ENCODE assay signal across 29 cellular contexts in genomic region chr6:508614-509013, GRCh38.
DNase-seq lines count a peak whose midpoint lies in the region; ATAC-seq lines count a peak whose summit lies in the region.
"Had no signal": no experiment of that assay in that cellular context is flagged by ENCODE, and none has a peak within 500 bp of the region (broad histone marks: within the 10 kb centered on the region; RNA-seq: fewer than 3 reads in every experiment).

No MANE protein-coding gene starts in this region.

- H3K27me3 Mint-ChIP-seq in activated T-cell treated with anti-CD3 and anti-CD28 coated beads, Interleukin-2, amount 50 U/mL, for 72 hours (ENCODE audit: low read depth), result no peaks in the 10 kb centered on the region
- H3K27me3 Mint-ChIP-seq in activated T-cell treated with anti-CD3 and anti-CD28 coated beads, Interleukin-2, amount 50 U/mL, for 4 hours (ENCODE audit: low read depth), result no peaks in the 10 kb centered on the region
- no peaks in the 10 kb centered on the region for H3K27me3 Mint-ChIP-seq in CD4-positive, alpha-beta memory T cell
- no peaks in the 10 kb centered on the region for H3K27me3 Mint-ChIP-seq in T-cell
- H3K27me3 Mint-ChIP-seq in activated naive CD8-positive, alpha-beta T cell treated with anti-CD3 and anti-CD28 coated beads, Interleukin-2, amount 50 U/mL, for 24 hours, result no peaks in the 10 kb centered on the region
- H3K27me3 Mint-ChIP-seq: IgD-negative memory B cell had no signal

- no peak for DNase-seq in activated T-cell treated with anti-CD3 and anti-CD28 coated beads, Interleukin-2, amount 50 U/mL, for 72 hours
- no peak for DNase-seq in activated T-cell treated with anti-CD3 and anti-CD28 coated beads, Interleukin-2, amount 50 U/mL, for 4 hours
- DNase-seq in CD4-positive, alpha-beta memory T cell, result no peak
- no peak for DNase-seq in T-cell
- DNase-seq in activated naive CD8-positive, alpha-beta T cell treated with anti-CD3 and anti-CD28 coated beads, Interleukin-2, amount 50 U/mL, for 24 hours, result no peak
- DNase-seq in dedifferentiated amniotic fluid mesenchymal stem cell (ENCODE audit: extremely low spot score), result no peak
- DNase-seq: activated CD4-positive, alpha-beta T cell treated with anti-CD3 and anti-CD28 coated beads, Interleukin-2, amount 50 U/mL, for 1 hour; activated CD8-positive, alpha-beta memory T cell treated with anti-CD3 and anti-CD28 coated beads, Interleukin-2, amount 50 U/mL, for 4 hours; activated effector memory CD4-positive, alpha-beta T cell treated with anti-CD3 and anti-CD28 coated beads, Interleukin-2, amount 50 U/mL, for 16 hours; anterior cingulate cortex; Caco-2; DMS53; GOT3; HFFc6; hippocampal formation; left cardiac atrium; mucosa of descending colon; NCI-H1105 treated with DMSO at 0.1 percent for 48 hours; NCI-H187 treated with DMSO at 0.1 percent for 48 hours; NCI-H524 treated with DMSO at 0.1 percent for 48 hours; nephron progenitor cell; SK-N-SH; stimulated activated CD4-positive, alpha-beta T cell treated with anti-CD3 and anti-CD28 coated beads, Interleukin-4, amount 100 ng/mL, for 24 hours; upper lobe of left lung had no signal

- POLR2A ChIA-PET in CD4-positive, alpha-beta memory T cell (lab: Charles Lee; ENCODE audit: partially characterized antibody), result no interaction called here
- POLR2A ChIA-PET in T-cell (lab: Charles Lee), result no interaction called here

- H3K4me1 ChIP-seq in CD4-positive, alpha-beta memory T cell (ENCODE audit: insufficient read depth, low read length), result peaks cover 41% of the 10 kb centered on the region
- H3K4me1 ChIP-seq: breast epithelium, Caco-2, gastroesophageal sphincter had no signal

- no peaks in the 10 kb centered on the region for H3K36me3 ChIP-seq in CD4-positive, alpha-beta memory T cell (ENCODE audit: insufficient read depth, low read length)
- H3K36me3 ChIP-seq: breast epithelium had no signal

- no peak overlapping the region for H3K4me3 ChIP-seq in CD4-positive, alpha-beta memory T cell (ENCODE audit: low read length in 2 of 2)
- H3K4me3 ChIP-seq: breast epithelium, gastroesophageal sphincter, mucosa of descending colon, upper lobe of left lung had no signal

- H3K9me3 Mint-ChIP-seq in activated T-cell treated with anti-CD3 and anti-CD28 coated beads, Interleukin-2, amount 50 U/mL, for 72 hours, result no peaks in the 10 kb centered on the region
- H3K9me3 Mint-ChIP-seq in activated T-cell treated with anti-CD3 and anti-CD28 coated beads, Interleukin-2, amount 50 U/mL, for 4 hours, result no peaks in the 10 kb centered on the region
- H3K9me3 Mint-ChIP-seq in CD4-positive, alpha-beta memory T cell, result no peaks in the 10 kb centered on the region
- no peaks in the 10 kb centered on the region for H3K9me3 Mint-ChIP-seq in T-cell
- no peaks in the 10 kb centered on the region for H3K9me3 Mint-ChIP-seq in activated naive CD8-positive, alpha-beta T cell treated with anti-CD3 and anti-CD28 coated beads, Interleukin-2, amount 50 U/mL, for 24 hours
- H3K9me3 Mint-ChIP-seq: HFFc6, IgD-negative memory B cell, nephron progenitor cell had no signal

- no peak for ATAC-seq in activated T-cell treated with anti-CD3 and anti-CD28 coated beads, Interleukin-2, amount 50 U/mL, for 72 hours (replicated peaks in 1 of 2)
- no peak for ATAC-seq in activated T-cell treated with anti-CD3 and anti-CD28 coated beads, Interleukin-2, amount 50 U/mL, for 4 hours
- ATAC-seq in T-cell (replicated peaks in 1 of 4) (no peak), HG03378 (IDR thresholded peaks at IDR 0.05; ENCODE audit: unreplicated experiment) (no peak)
- ATAC-seq in activated naive CD8-positive, alpha-beta T cell treated with anti-CD3 and anti-CD28 coated beads, Interleukin-2, amount 50 U/mL, for 24 hours, result no peak
- ATAC-seq: gastroesophageal sphincter, left cardiac atrium, mucosa of descending colon, Right ventricle myocardium inferior had no signal

- CTCF ChIA-PET in CD4-positive, alpha-beta memory T cell (lab: Charles Lee; ENCODE audit: partially characterized antibody), result no interaction called here
- CTCF ChIA-PET in T-cell (lab: Charles Lee), result no interaction called here

- no peaks in the 10 kb centered on the region for H3K27me3 ChIP-seq in CD4-positive, alpha-beta memory T cell (ENCODE audit: insufficient read depth, low read length)
- H3K27me3 ChIP-seq: breast epithelium, gastroesophageal sphincter, upper lobe of left lung had no signal

- H3K4me3 Mint-ChIP-seq in activated T-cell treated with anti-CD3 and anti-CD28 coated beads, Interleukin-2, amount 50 U/mL, for 72 hours, result peak overlapping the region in 1 of 2 donors; percentile 91
- no peak overlapping the region for H3K4me3 Mint-ChIP-seq in activated T-cell treated with anti-CD3 and anti-CD28 coated beads, Interleukin-2, amount 50 U/mL, for 4 hours
- H3K4me3 Mint-ChIP-seq in CD4-positive, alpha-beta memory T cell, result no peak overlapping the region
- no peak overlapping the region for H3K4me3 Mint-ChIP-seq in T-cell
- H3K4me3 Mint-ChIP-seq in activated naive CD8-positive, alpha-beta T cell treated with anti-CD3 and anti-CD28 coated beads, Interleukin-2, amount 50 U/mL, for 24 hours, result peak overlapping the region; percentile 29
- H3K4me3 Mint-ChIP-seq: HFFc6, IgD-negative memory B cell, nephron progenitor cell had no signal

- peak overlapping the region; percentile 98 for H3K27ac Mint-ChIP-seq in activated T-cell treated with anti-CD3 and anti-CD28 coated beads, Interleukin-2, amount 50 U/mL, for 72 hours
- H3K27ac Mint-ChIP-seq in CD4-positive, alpha-beta memory T cell, result peak overlapping the region in 4 of 7 donors; percentile 11 to 64 (median 32)
- H3K27ac Mint-ChIP-seq in T-cell, result peak overlapping the region; percentile 79 to 84
- peak overlapping the region; percentile 91 for H3K27ac Mint-ChIP-seq in activated naive CD8-positive, alpha-beta T cell treated with anti-CD3 and anti-CD28 coated beads, Interleukin-2, amount 50 U/mL, for 24 hours
- H3K27ac Mint-ChIP-seq: HFFc6, nephron progenitor cell had no signal

- intact Hi-C loops in CD4-positive, alpha-beta memory T cell (cut with micrococcal nuclease), result loop anchor here (10.0 kb wide), 1 partner anchor 214 kb away; the partner anchor contains the start of gene DUSP22

- no peak overlapping the region for H3K27ac ChIP-seq in CD4-positive, alpha-beta memory T cell (ENCODE audit: low read depth, low read length)
- H3K27ac ChIP-seq: breast epithelium, gastroesophageal sphincter, upper lobe of left lung had no signal

- H3K9me3 ChIP-seq in CD4-positive, alpha-beta memory T cell (ENCODE audit: control insufficient read depth in 1 of 2, low read length in 2 of 2), result no peaks in the 10 kb centered on the region
- H3K9me3 ChIP-seq: breast epithelium, Caco-2, gastroesophageal sphincter, mucosa of descending colon, SK-N-SH, upper lobe of left lung had no signal

- peaks cover 100% of the 10 kb centered on the region for H3K4me1 Mint-ChIP-seq in activated T-cell treated with anti-CD3 and anti-CD28 coated beads, Interleukin-2, amount 50 U/mL, for 72 hours (ENCODE audit: low read depth)
- H3K4me1 Mint-ChIP-seq in activated T-cell treated with anti-CD3 and anti-CD28 coated beads, Interleukin-2, amount 50 U/mL, for 4 hours (ENCODE audit: low read depth), result peaks cover 93% of the 10 kb centered on the region
- H3K4me1 Mint-ChIP-seq in CD4-positive, alpha-beta memory T cell, result peaks cover 45 to 77% (median 63%) of the 10 kb centered on the region in 4 donors
- H3K4me1 Mint-ChIP-seq in T-cell, result peaks cover 65 to 78% (median 74%) of the 10 kb centered on the region in 3 donors
- H3K4me1 Mint-ChIP-seq in activated naive CD8-positive, alpha-beta T cell treated with anti-CD3 and anti-CD28 coated beads, Interleukin-2, amount 50 U/mL, for 24 hours, result peaks cover 100% of the 10 kb centered on the region

- H3K36me3 Mint-ChIP-seq in activated T-cell treated with anti-CD3 and anti-CD28 coated beads, Interleukin-2, amount 50 U/mL, for 72 hours (ENCODE audit: insufficient read depth in 2 of 2), result peaks cover 1 to 3% of the 10 kb centered on the region in 2 donors
- peaks cover 18% of the 10 kb centered on the region for H3K36me3 Mint-ChIP-seq in activated T-cell treated with anti-CD3 and anti-CD28 coated beads, Interleukin-2, amount 50 U/mL, for 4 hours (ENCODE audit: insufficient read depth)
- H3K36me3 Mint-ChIP-seq in CD4-positive, alpha-beta memory T cell, result peaks cover 1 to 22% of the 10 kb centered on the region in 2 donors
- H3K36me3 Mint-ChIP-seq in T-cell, result peaks cover 32% of the 10 kb centered on the region
- peaks cover 16% of the 10 kb centered on the region for H3K36me3 Mint-ChIP-seq in activated naive CD8-positive, alpha-beta T cell treated with anti-CD3 and anti-CD28 coated beads, Interleukin-2, amount 50 U/mL, for 24 hours (ENCODE audit: low read depth)

Comparison
In these comparisons a context has a peak if more than half of its experiments do, and no peak if none do; other contexts are left out.
1. H3K27ac Mint-ChIP-seq: peak in every context shown above with its lines; median percentile 98 in activated T-cell treated with anti-CD3 and anti-CD28 coated beads, Interleukin-2, amount 50 U/mL, for 72 hours; 91 in activated naive CD8-positive, alpha-beta T cell treated with anti-CD3 and anti-CD28 coated beads, Interleukin-2, amount 50 U/mL, for 24 hours; 82 in T-cell; 32 in CD4-positive, alpha-beta memory T cell.